ENCODE assay signal across 25 cellular contexts in the genomic region with DNA sequence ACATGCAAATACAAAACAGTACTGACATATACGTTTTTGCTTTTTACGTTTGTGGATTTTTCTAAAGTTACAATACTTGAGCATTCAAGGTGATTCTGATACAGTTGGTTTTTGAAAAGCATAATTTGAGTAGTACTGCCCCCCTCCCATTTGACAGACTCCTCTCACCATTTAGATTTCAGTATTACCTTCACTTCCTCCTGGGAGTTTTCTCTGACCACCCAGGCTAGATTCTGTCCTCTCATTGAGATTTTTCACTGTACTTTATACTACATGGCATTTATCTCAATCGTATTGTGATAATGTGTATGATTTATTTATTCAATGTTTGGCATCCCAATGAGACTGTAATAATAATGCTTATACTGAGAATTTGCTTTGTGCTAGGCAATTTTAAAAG.
"Had no signal": no experiment of that assay in that cellular context is flagged by ENCODE, and none has a peak within 500 bp of the region (broad histone marks: within the 10 kb centered on the region; RNA-seq: fewer than 3 reads in every experiment).

No MANE protein-coding gene starts in this region.

- DNase-seq: occipital lobe; ovary; posterior cingulate gyrus; psoas muscle; right cardiac atrium; right lobe of liver; sigmoid colon; small intestine; stimulated activated CD4-positive, alpha-beta T cell treated with anti-CD3 and anti-CD28 coated beads, Interleukin-15, amount 100 ng/mL, for 24 hours; stimulated activated CD4-positive, alpha-beta T cell treated with anti-CD3 and anti-CD28 coated beads, Interleukin-2, amount 100 ng/mL, for 24 hours; stimulated activated CD4-positive, alpha-beta T cell treated with anti-CD3 and anti-CD28 coated beads, Interleukin-2, amount 100 ng/mL, for 48 hours; stimulated activated CD4-positive, alpha-beta T cell treated with anti-CD3 and anti-CD28 coated beads, Interleukin-4, amount 100 ng/mL, for 24 hours; stimulated activated naive B cell treated with anti-CD40 and anti-IgM and Interleukin-4, amounts not matched to agents 10 μg/mL and 1 μg/mL and 100 μg/mL, for 72 hours; stimulated activated naive CD4-positive, alpha-beta T cell treated with Interleukin-2 at 50 U/mL for 16 hours; stomach; thyroid gland; trophoblast cell; upper lobe of left lung had no signal

- H3K36me3 ChIP-seq: neural progenitor cell, ovary, right lobe of liver, sigmoid colon, stomach, thoracic aorta, thyroid gland, tibial nerve, upper lobe of left lung, vagina had no signal

- ATAC-seq: psoas muscle; right cardiac atrium; right lobe of liver; stimulated activated effector memory CD8-positive, alpha-beta T cell treated with anti-CD3 and anti-CD28 coated beads, Interleukin-12 subunit alpha, Interleukin-12 subunit beta, amount 100 ng/mL, for 72 hours; stimulated activated naive B cell treated with anti-CD40 and anti-IgM and Interleukin-4, amounts not matched to agents 10 μg/mL and 1 μg/mL and 100 μg/mL, for 72 hours had no signal

- H3K9me3 ChIP-seq: ovary, psoas muscle, right lobe of liver, sigmoid colon, stomach, thoracic aorta, thyroid gland, tibial nerve, upper lobe of left lung, vagina had no signal

- H2AFZ ChIP-seq: neural progenitor cell had no signal

- H3K4me1 ChIP-seq: psoas muscle, sigmoid colon, vagina had no signal

- H3K9ac ChIP-seq: neural progenitor cell, parathyroid adenoma had no signal

- H3K4me2 ChIP-seq: neural progenitor cell had no signal

- H3K27ac ChIP-seq: neural progenitor cell, ovary, parathyroid adenoma, psoas muscle, right lobe of liver, sigmoid colon, stomach, thoracic aorta, thyroid gland, tibial nerve, upper lobe of left lung, vagina had no signal

- FAIRE-seq: small intestine, urothelium cell line had no signal

- H3K4me3 ChIP-seq: neural progenitor cell, ovary, psoas muscle, right lobe of liver, sigmoid colon, stomach, thoracic aorta, thyroid gland, tibial nerve, upper lobe of left lung, vagina had no signal

- H3K79me2 ChIP-seq: parathyroid adenoma had no signal

- H3K27me3 ChIP-seq: neural progenitor cell, ovary, right lobe of liver, sigmoid colon, stomach, thyroid gland, tibial nerve, upper lobe of left lung, vagina had no signal
